ENCODE assay signal across 16 cellular contexts in the genomic region with DNA sequence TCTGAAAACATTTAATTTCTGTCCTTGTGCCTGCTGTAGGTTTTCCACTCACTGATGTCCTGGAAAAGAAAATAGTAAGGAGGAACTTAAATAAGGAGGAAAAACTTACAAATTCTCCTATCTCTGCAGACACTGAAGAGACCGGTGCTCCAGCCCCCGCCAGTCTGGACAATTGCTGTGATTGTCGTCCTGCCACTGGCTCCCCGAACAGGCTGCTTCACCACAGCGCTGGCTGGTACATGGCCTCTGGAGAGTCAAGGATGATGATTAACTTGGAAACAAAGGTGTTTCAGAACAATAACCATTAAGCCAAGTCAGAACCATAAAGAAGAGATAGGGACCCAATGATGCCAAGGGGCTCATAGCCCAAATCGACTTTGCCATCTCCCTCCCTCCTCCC.
"Had no signal": no experiment of that assay in that cellular context is flagged by ENCODE, and none has a peak within 500 bp of the region (broad histone marks: within the 10 kb centered on the region; RNA-seq: fewer than 3 reads in every experiment).

No MANE protein-coding gene starts in this region.

- DNase-seq: KBM-7, NCI-H1092 treated with DMSO at 0.1 percent for 48 hours, NCI-H1436, NCI-H187, NCI-H2029, NCI-H2081 treated with DMSO at 0.1 percent for 48 hours, NCI-H2171, NCI-H226, NCI-H446, NCI-H510A, NCI-H524 treated with DMSO at 0.1 percent for 48 hours, NCI-H69, NCI-H774, Right ventricle myocardium superior, RPMI8226, SIG-M5 had no signal
